ENCODE assay signal across 1 cellular context in genomic region chr1:16241116-16241763, GRCh38.
TF ChIP-seq lines count a peak whose summit lies in the region.

No MANE protein-coding gene starts in this region.

TF ChIP-seq in HepG2, 621 proteins besides CTCF, POLR2A, EP300 and RAD21 (continued from another document):
- TF ChIP-seq, protein P1, sequence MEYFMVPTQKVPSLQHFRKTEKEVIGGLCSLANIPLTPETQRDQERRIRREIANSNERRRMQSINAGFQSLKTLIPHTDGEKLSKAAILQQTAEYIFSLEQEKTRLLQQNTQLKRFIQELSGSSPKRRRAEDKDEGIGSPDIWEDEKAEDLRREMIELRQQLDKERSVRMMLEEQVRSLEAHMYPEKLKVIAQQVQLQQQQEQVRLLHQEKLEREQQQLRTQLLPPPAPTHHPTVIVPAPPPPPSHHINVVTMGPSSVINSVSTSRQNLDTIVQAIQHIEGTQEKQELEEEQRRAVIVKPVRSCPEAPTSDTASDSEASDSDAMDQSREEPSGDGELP (IDR thresholded peaks at IDR 0.05; ENCODE audit: borderline replicate concordance, low read depth): peak; percentile 52; the same call in 1 of the 2 replicates
- TF ChIP-seq ZNF83 (CRISPR knock-in tag; IDR thresholded peaks at IDR 0.05; ENCODE audit: borderline replicate concordance) (no peak), ZNF142 (CRISPR knock-in tag; IDR thresholded peaks at IDR 0.05) (no peak), EZH2 (conservative IDR thresholded peaks at IDR 0.05; ENCODE audit: low read depth, low read length) (no peak), ZBTB20 (CRISPR knock-in tag; IDR thresholded peaks at IDR 0.05; ENCODE audit: borderline replicate concordance, low read depth) (peak; percentile 95; the same call in 1 of the 2 replicates)
